ENCODE assay signal across 23 cellular contexts in the genomic region with DNA sequence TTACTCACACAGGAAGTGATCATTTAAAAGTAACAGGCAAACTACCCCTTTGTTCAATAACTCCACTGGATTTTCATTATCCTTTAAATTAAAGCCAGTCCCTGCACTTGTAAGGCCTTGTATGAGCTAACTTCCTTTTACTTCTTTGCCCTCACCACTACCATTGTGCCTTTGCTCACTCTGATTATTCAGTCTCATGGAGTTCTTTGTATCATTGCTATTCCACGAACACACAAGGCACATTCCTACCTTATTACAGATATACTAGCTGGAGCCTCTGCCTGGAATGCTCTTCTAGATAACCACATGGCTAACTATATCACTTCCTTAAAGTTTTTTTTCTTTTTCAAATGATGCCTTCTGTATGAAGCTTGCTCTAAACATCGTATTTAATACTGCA.
DNase-seq lines count a peak whose midpoint lies in the region; ATAC-seq, FAIRE-seq and TF ChIP-seq lines count a peak whose summit lies in the region.
"Had no signal": no experiment of that assay in that cellular context is flagged by ENCODE, and none has a peak within 500 bp of the region (broad histone marks: within the 10 kb centered on the region; RNA-seq: fewer than 3 reads in every experiment).

No MANE protein-coding gene starts in this region.

- no peak overlapping the region for H2AFZ ChIP-seq in astrocyte (ENCODE audit: low read depth, low read length)
- H2AFZ ChIP-seq in SK-N-SH (ENCODE audit: low read depth): no peak overlapping the region
- H2AFZ ChIP-seq: GM23248 had no signal

- H4K20me1 ChIP-seq in astrocyte (ENCODE audit: insufficient read depth, low read length) (no peaks in the 10 kb centered on the region), SK-N-SH (ENCODE audit: insufficient read depth) (no peaks in the 10 kb centered on the region)

- peaks cover 2% of the 10 kb centered on the region for H3K9me3 Mint-ChIP-seq in astrocyte (ENCODE audit: unreplicated experiment)

- no peaks in the 10 kb centered on the region for H3K36me3 Mint-ChIP-seq in astrocyte (ENCODE audit: low read depth, unreplicated experiment)
- H3K36me3 Mint-ChIP-seq: CD4-positive, CD25-positive, alpha-beta regulatory T cell had no signal

- TF ChIP-seq RAD21 in SK-N-SH (IDR thresholded peaks at IDR 0.05; ENCODE audit: low read length): no peak

- no peak overlapping the region for H3K4me2 ChIP-seq in astrocyte (ENCODE audit: low read length)
- no peak overlapping the region for H3K4me2 ChIP-seq in SK-N-SH

- peaks cover 13% of the 10 kb centered on the region for H3K4me1 Mint-ChIP-seq in astrocyte (ENCODE audit: low read depth, unreplicated experiment)
- H3K4me1 Mint-ChIP-seq: CD4-positive, CD25-positive, alpha-beta regulatory T cell had no signal

- peak overlapping the region; percentile 86 for H3K27ac Mint-ChIP-seq in astrocyte (ENCODE audit: unreplicated experiment)

- TF ChIP-seq CTCF in astrocyte (IDR thresholded peaks at IDR 0.05; ENCODE audit: insufficient read depth, low read depth, low read length): no peak
- TF ChIP-seq CTCF in foreskin fibroblast (IDR thresholded peaks at IDR 0.05; ENCODE audit: low read depth, low read length): no peak
- TF ChIP-seq CTCF in SK-N-SH (IDR thresholded peaks at IDR 0.05): no peak

- no peak overlapping the region for H3K4me3 ChIP-seq in astrocyte (ENCODE audit: insufficient read depth, low read depth, low read length)
- H3K4me3 ChIP-seq in foreskin fibroblast (ENCODE audit: low read depth in 1 of 2, low read length in 2 of 2): no peak overlapping the region
- no peak overlapping the region for H3K4me3 ChIP-seq in SK-N-SH (ENCODE audit: low read depth in 2 of 2, low read length in 1 of 2)
- H3K4me3 ChIP-seq: GM23248, SJCRH30 had no signal

- no peaks in the 10 kb centered on the region for H3K79me2 ChIP-seq in astrocyte (ENCODE audit: insufficient read depth, low read length)
- no peaks in the 10 kb centered on the region for H3K79me2 ChIP-seq in SK-N-SH (ENCODE audit: insufficient read depth)

- no peaks in the 10 kb centered on the region for H3K36me3 ChIP-seq in astrocyte (ENCODE audit: insufficient read depth, low read length)
- H3K36me3 ChIP-seq in SK-N-SH (replicated peaks in 1 of 2; ENCODE audit: control insufficient read depth in 1 of 2, insufficient read depth in 2 of 2, low read length in 1 of 2): no peaks in the 10 kb centered on the region
- H3K36me3 ChIP-seq: BE2C, SJCRH30 had no signal

- H3K9me3 ChIP-seq in astrocyte (ENCODE audit: insufficient read depth, low read depth, low read length) (no peaks in the 10 kb centered on the region), SK-N-SH (no peaks in the 10 kb centered on the region)
- H3K9me3 ChIP-seq: BE2C, SJCRH30 had no signal

- no peaks in the 10 kb centered on the region for H3K9me2 ChIP-seq in SK-N-SH

- H3K4me3 Mint-ChIP-seq in astrocyte (ENCODE audit: unreplicated experiment): no peak overlapping the region
- H3K4me3 Mint-ChIP-seq: CD4-positive, CD25-positive, alpha-beta regulatory T cell had no signal

- FAIRE-seq in astrocyte (lab: Jason Lieb, UNC): no peak
- FAIRE-seq: A204.1, G401.6 had no signal

- H3F3A ChIP-seq in SK-N-SH (replicated peaks; ENCODE audit: insufficient read depth): no peaks in the 10 kb centered on the region

- no peaks in the 10 kb centered on the region for H3K27me3 Mint-ChIP-seq in astrocyte (ENCODE audit: low read depth, unreplicated experiment)
- H3K27me3 Mint-ChIP-seq: CD4-positive, CD25-positive, alpha-beta regulatory T cell had no signal

- ATAC-seq in GM21717 (IDR thresholded peaks at IDR 0.05; ENCODE audit: unreplicated experiment): no peak
- ATAC-seq: PC-3 had no signal

- no peak for TF ChIP-seq EP300 in SK-N-SH (IDR thresholded peaks at IDR 0.05; ENCODE audit: borderline replicate concordance in 1 of 2, low read depth in 1 of 2, low read length in 1 of 2)

- no peak overlapping the region for H3K9ac ChIP-seq in astrocyte (ENCODE audit: low read length)
- no peak overlapping the region for H3K9ac ChIP-seq in SK-N-SH
- H3K9ac ChIP-seq: GM23248 had no signal

- H3K4me1 ChIP-seq in astrocyte (ENCODE audit: insufficient read depth, low read length) (no peaks in the 10 kb centered on the region), SK-N-SH (ENCODE audit: control insufficient read depth in 1 of 2, insufficient read depth in 2 of 2, low read depth in 1 of 2, low read length in 1 of 2) (no peaks in the 10 kb centered on the region)
- H3K4me1 ChIP-seq: BE2C, SJCRH30 had no signal

- WGBS in SK-N-SH (ENCODE audit: low lambda C conversion rate): 11% methylated on average over 2 of the region's 2 CpGs

- H3K27me3 ChIP-seq in astrocyte (ENCODE audit: insufficient read depth, low read length) (no peaks in the 10 kb centered on the region), SK-N-SH (ENCODE audit: insufficient read depth) (no peaks in the 10 kb centered on the region)
- H3K27me3 ChIP-seq: BE2C, SJCRH30 had no signal

- DNase-seq in HT1080 (ENCODE audit: low read depth): peak; percentile 49
- DNase-seq in astrocyte (ENCODE audit: low read depth): no peak
- peak; percentile 12 to 51 for DNase-seq in foreskin fibroblast
- DNase-seq in non-pigmented ciliary epithelial cell (ENCODE audit: low read depth): peak; percentile 11
- DNase-seq in SK-N-SH: no peak
- no peak for DNase-seq in NCI-H1694 treated with DMSO at 0.1 percent for 48 hours (lab: John Stamatoyannopoulos, UW)
- DNase-seq in activated effector memory CD4-positive, alpha-beta T cell treated with Interleukin-2 at 50 U/mL for 16 hours: no peak
- DNase-seq: BE2C; CD4-positive, CD25-positive, alpha-beta regulatory T cell; COR-L47; DMS 273 treated with DMSO at 0.1 percent for 48 hours; DND-41; GM23248; HCEC 1CT; NCI-H1092 treated with DMSO at 0.1 percent for 48 hours; NCI-H345; NCI-H524 treated with DMSO at 0.1 percent for 48 hours; PC-3; RPMI8226; SJCRH30 had no signal

- CTCF ChIA-PET in SK-N-SH (lab: Yijun Ruan, JAX): no interaction called here

- H3K27ac ChIP-seq in astrocyte (ENCODE audit: low read depth, low read length) (no peak overlapping the region), SK-N-SH (ENCODE audit: low read depth in 2 of 2, low read length in 1 of 2) (no peak overlapping the region)
- H3K27ac ChIP-seq: GM23248, SJCRH30 had no signal

- POLR2A ChIA-PET in SK-N-SH (lab: Yijun Ruan, JAX): no interaction called here

TF ChIP-seq in SK-N-SH, 30 proteins besides CTCF, POLR2A, EP300 and RAD21 (continues in another document):
- TF ChIP-seq TEAD4 (IDR thresholded peaks at IDR 0.05; ENCODE audit: borderline replicate concordance, insufficient read depth) (no peak), POLR2AphosphoS5 (IDR thresholded peaks at IDR 0.05; ENCODE audit: low read depth, low read length) (no peak), SMC3 (IDR thresholded peaks at IDR 0.05; ENCODE audit: low read depth, low read length) (no peak), NRF1 (IDR thresholded peaks at IDR 0.05; ENCODE audit: low read depth, low read length) (no peak), RCOR1 (IDR thresholded peaks at IDR 0.05; ENCODE audit: low read length) (no peak), FOXJ3 (CRISPR knock-in tag; IDR thresholded peaks at IDR 0.05) (no peak), JUND (IDR thresholded peaks at IDR 0.05) (no peak), GATA2 (CRISPR knock-in tag; IDR thresholded peaks at IDR 0.05) (no peak), ZBTB33 (IDR thresholded peaks at IDR 0.05; ENCODE audit: borderline replicate concordance, low read depth) (no peak), GABPA (IDR thresholded peaks at IDR 0.05; ENCODE audit: low read depth) (no peak), TAF1 (IDR thresholded peaks at IDR 0.05; ENCODE audit: borderline replicate concordance, low read depth, low read length) (no peak), FOXM1 (IDR thresholded peaks at IDR 0.05; ENCODE audit: low read depth) (no peak), CHD2 (IDR thresholded peaks at IDR 0.05; ENCODE audit: low read length, partially characterized antibody) (no peak)
- TF ChIP-seq, protein P1, sequence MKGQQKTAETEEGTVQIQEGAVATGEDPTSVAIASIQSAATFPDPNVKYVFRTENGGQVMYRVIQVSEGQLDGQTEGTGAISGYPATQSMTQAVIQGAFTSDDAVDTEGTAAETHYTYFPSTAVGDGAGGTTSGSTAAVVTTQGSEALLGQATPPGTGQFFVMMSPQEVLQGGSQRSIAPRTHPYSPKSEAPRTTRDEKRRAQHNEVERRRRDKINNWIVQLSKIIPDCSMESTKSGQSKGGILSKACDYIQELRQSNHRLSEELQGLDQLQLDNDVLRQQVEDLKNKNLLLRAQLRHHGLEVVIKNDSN (IDR thresholded peaks at IDR 0.05; ENCODE audit: borderline replicate concordance, low read depth): no peak
- TF ChIP-seq, protein P2, sequence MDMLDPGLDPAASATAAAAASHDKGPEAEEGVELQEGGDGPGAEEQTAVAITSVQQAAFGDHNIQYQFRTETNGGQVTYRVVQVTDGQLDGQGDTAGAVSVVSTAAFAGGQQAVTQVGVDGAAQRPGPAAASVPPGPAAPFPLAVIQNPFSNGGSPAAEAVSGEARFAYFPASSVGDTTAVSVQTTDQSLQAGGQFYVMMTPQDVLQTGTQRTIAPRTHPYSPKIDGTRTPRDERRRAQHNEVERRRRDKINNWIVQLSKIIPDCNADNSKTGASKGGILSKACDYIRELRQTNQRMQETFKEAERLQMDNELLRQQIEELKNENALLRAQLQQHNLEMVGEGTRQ (IDR thresholded peaks at IDR 0.05; ENCODE audit: borderline replicate concordance, low read depth, low read length): no peak

Comparison
In these comparisons a context has a peak if more than half of its experiments do, and no peak if none do; other contexts are left out.
1. DNase-seq: peak in HT1080 (single experiment), foreskin fibroblast (2 of 2) and non-pigmented ciliary epithelial cell (single experiment); none in astrocyte (single experiment), SK-N-SH (single experiment), NCI-H1694 treated with DMSO at 0.1 percent for 48 hours (single experiment) and activated effector memory CD4-positive, alpha-beta T cell treated with Interleukin-2 at 50 U/mL for 16 hours (single experiment).